In the genomic region with DNA sequence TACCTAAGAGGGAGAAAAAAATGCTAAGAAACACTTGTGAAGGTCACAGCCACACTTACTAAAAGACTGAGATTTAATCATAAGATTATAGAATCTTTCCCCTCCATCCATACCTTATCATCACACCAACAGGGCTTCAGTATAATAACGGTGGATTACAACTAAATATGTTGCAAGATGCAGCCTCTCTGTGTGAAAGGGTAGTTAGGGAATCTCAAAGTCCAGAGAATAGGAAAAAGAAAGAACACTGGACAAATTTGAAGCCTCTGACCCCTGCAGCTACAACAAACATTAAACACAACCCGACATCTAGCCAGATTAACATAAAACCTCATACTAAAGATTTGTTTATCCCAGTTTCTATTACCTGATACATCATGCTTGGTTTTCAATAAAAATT, we compare ENCODE assay signal across 7 cellular contexts.
"Had no signal": no experiment of that assay in that cellular context is flagged by ENCODE, and none has a peak within 500 bp of the region (broad histone marks: within the 10 kb centered on the region; RNA-seq: fewer than 3 reads in every experiment).

No MANE protein-coding gene starts in this region.

- ATAC-seq: K562 had no signal

- FAIRE-seq: HTR-8/SVneo, K562 had no signal

- H3K27ac ChIP-seq: HL-60 had no signal

- H3K27me3 Mint-ChIP-seq: IgD-negative memory B cell had no signal

- H3K4me3 ChIP-seq: K562 had no signal

- DNase-seq: IMR-90, KBM-7, KG1 had no signal
